In genomic region chr12:124498178-124498869, GRCh38 we compare ENCODE assay signal across 8 cellular contexts.
DNase-seq lines count a peak whose midpoint lies in the region; ATAC-seq and TF ChIP-seq lines count a peak whose summit lies in the region.

No MANE protein-coding gene starts in this region.

- no peaks in the 10 kb centered on the region for H3K27me3 ChIP-seq in GM23248 (replicated peaks; ENCODE audit: insufficient read depth)
- H3K27me3 ChIP-seq in left ventricle myocardium inferior (ENCODE audit: low read depth): no peaks in the 10 kb centered on the region
- no peaks in the 10 kb centered on the region for H3K27me3 ChIP-seq in smooth muscle cell (ENCODE audit: low read depth)

- 31 to 38% methylated on average over 16 to 20 of the region's 20 CpGs for WGBS in GM23248 (ENCODE audit: low coverage in 1 of 2, low lambda C conversion rate in 2 of 2, missing lambda C conversion rate in 2 of 2), 2 experiments
- 89% methylated on average over 19 of the region's 20 CpGs for WGBS in smooth muscle cell (ENCODE audit: low lambda C conversion rate)

- in situ Hi-C loops in GM23248 (cut with MboI) (no loop called here), astrocyte of the cerebellum (cut with HindIII; ENCODE audit: low sequenced_read_pairs) (loop anchor here (5.0 to 10.0 kb wide), 3 partner anchors 64 to 256 kb away; no protein-coding TSS in a partner anchor)

- H3K4me3 ChIP-seq in GM23248: peak overlapping the region; percentile 5; the same call in 1 of the 2 replicates
- no peak overlapping the region for H3K4me3 ChIP-seq in astrocyte of the cerebellum (ENCODE audit: low read depth, low read length)
- peak overlapping the region; percentile 19 for H3K4me3 ChIP-seq in left ventricle myocardium inferior
- no peak overlapping the region for H3K4me3 ChIP-seq in smooth muscle cell

- H3F3A ChIP-seq in GM23248 (ENCODE audit: insufficient read depth) (peaks cover 21% of the 10 kb centered on the region), smooth muscle cell (ENCODE audit: low read depth) (no peaks in the 10 kb centered on the region)

- no peaks in the 10 kb centered on the region for H3K36me3 ChIP-seq in GM23248 (ENCODE audit: low read depth)
- peaks cover 15% of the 10 kb centered on the region for H3K36me3 ChIP-seq in left ventricle myocardium inferior
- no peaks in the 10 kb centered on the region for H3K36me3 ChIP-seq in smooth muscle cell (ENCODE audit: low read depth)

- intact Hi-C loops in left ventricle myocardium inferior (cut with micrococcal nuclease): no loop called here

- H3K9ac ChIP-seq in GM23248 (peak overlapping the region; percentile 80), smooth muscle cell (ENCODE audit: low read depth) (no peak overlapping the region)

- TF ChIP-seq CTCF in astrocyte of the cerebellum (IDR thresholded peaks at IDR 0.05; ENCODE audit: low read depth, low read length, missing control alignments): no peak
- no peak for TF ChIP-seq CTCF in left ventricle myocardium inferior (IDR thresholded peaks at IDR 0.05; ENCODE audit: borderline replicate concordance)
- TF ChIP-seq CTCF in smooth muscle cell (IDR thresholded peaks at IDR 0.05; ENCODE audit: borderline replicate concordance, insufficient read depth, poor library complexity, severe bottlenecking): no peak

- H3K79me2 ChIP-seq in GM23248 (ENCODE audit: insufficient read depth) (peaks cover 85% of the 10 kb centered on the region), smooth muscle cell (ENCODE audit: low read depth) (peaks cover 96% of the 10 kb centered on the region)

- H3K4me1 ChIP-seq in GM23248 (ENCODE audit: insufficient read depth) (peaks cover 35% of the 10 kb centered on the region), left ventricle myocardium inferior (peaks cover 98% of the 10 kb centered on the region), smooth muscle cell (ENCODE audit: low read depth) (peaks cover 15% of the 10 kb centered on the region)

- DNase-seq in GM23248 (peak; percentile 81), astrocyte of the cerebellum (ENCODE audit: low read depth) (peak; percentile 83), left ventricle myocardium inferior (no peak), smooth muscle cell (lab: John Stamatoyannopoulos, UW; ENCODE audit: unreplicated experiment) (no peak), ecto neural progenitor cell (ENCODE audit: low spot score) (no peak), NCI-H524 (lab: John Stamatoyannopoulos, UW) (no peak), kidney tubule cell (ENCODE audit: low spot score) (no peak)

- H2AFZ ChIP-seq in GM23248 (no peak overlapping the region), smooth muscle cell (ENCODE audit: low read depth) (no peak overlapping the region)

- ATAC-seq in HG03571 (IDR thresholded peaks at IDR 0.05; ENCODE audit: unreplicated experiment): no peak

- peak overlapping the region; percentile 98 for H3K27ac ChIP-seq in GM23248
- peak overlapping the region; percentile 83 for H3K27ac ChIP-seq in left ventricle myocardium inferior (replicated peaks)
- peak overlapping the region; percentile 71 for H3K27ac ChIP-seq in smooth muscle cell (ENCODE audit: low read depth)

- H3K4me2 ChIP-seq in GM23248 (ENCODE audit: unreplicated experiment): peak overlapping the region; percentile 54
- H3K4me2 ChIP-seq in smooth muscle cell: peak overlapping the region; percentile 54

- H3K9me2 ChIP-seq in GM23248 (ENCODE audit: insufficient read depth): no peaks in the 10 kb centered on the region

- peaks cover 4% of the 10 kb centered on the region; the same call in 1 of the 2 replicates for H4K20me1 ChIP-seq in GM23248 (ENCODE audit: insufficient read depth)
- peaks cover 100% of the 10 kb centered on the region for H4K20me1 ChIP-seq in smooth muscle cell (ENCODE audit: low read depth)

- H3K9me3 ChIP-seq in GM23248 (ENCODE audit: low read depth): no peaks in the 10 kb centered on the region
- no peaks in the 10 kb centered on the region for H3K9me3 ChIP-seq in left ventricle myocardium inferior (replicated peaks)
- no peaks in the 10 kb centered on the region for H3K9me3 ChIP-seq in smooth muscle cell (replicated peaks; ENCODE audit: low read depth)

Comparison
In these comparisons a context has a peak if more than half of its experiments do, and no peak if none do; other contexts are left out.
1. DNase-seq: peak in GM23248 (single experiment) and astrocyte of the cerebellum (single experiment); none in left ventricle myocardium inferior (single experiment), smooth muscle cell (single experiment), ecto neural progenitor cell (single experiment), NCI-H524 (0 of 2) and kidney tubule cell (single experiment).
2. H3K4me3 ChIP-seq: peak in GM23248 (single experiment) and left ventricle myocardium inferior (single experiment); none in astrocyte of the cerebellum (single experiment) and smooth muscle cell (single experiment).
3. Peak in every context shown above with its lines, with median percentiles within 50 percentile points of each other: H3K27ac ChIP-seq.